ENCODE assay signal across 11 cellular contexts in the genomic region with DNA sequence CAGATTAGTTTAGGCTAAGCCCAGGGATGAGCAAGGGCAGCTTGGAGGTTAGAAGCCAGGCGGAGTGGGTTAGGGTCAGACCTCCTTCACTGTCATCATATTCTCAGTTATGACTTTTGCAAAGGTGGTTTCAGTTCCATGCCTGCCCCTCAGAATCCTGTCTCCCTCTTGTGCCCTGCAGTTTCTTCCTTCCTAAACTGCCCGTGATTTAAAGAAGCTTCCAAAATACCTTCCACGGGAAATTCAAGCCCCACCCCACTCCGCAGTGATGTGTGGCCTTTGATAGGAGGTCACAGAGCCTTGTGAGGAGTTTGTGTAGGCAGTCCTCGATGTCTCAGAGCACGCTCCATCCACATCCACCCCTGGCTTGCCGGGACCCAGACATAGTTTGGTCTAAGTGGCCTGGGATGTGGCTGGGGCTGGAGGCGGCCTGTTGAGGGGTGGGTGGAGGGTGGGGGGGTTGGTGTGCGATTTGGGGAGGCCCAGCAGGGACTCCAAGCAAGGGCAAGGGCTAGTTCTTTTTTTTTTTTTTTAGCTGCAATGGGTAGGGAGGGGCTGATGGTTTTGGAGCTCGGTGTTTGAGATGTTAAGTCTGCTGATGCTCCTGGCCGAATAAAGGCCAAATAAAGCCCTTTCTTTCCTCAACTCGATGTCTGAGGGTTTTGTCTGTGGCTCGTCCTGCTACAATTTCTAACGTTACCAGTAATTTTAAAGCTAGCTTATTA. TPM values are rescaled to one million over a fixed set of nuclear protein-coding genes. Genes with fewer than 3 reads are reported as not detected.
DNase-seq lines count a peak whose midpoint lies in the region; ATAC-seq and TF ChIP-seq lines count a peak whose summit lies in the region.
"Had no signal": no experiment of that assay in that cellular context is flagged by ENCODE, and none has a peak within 500 bp of the region (broad histone marks: within the 10 kb centered on the region; RNA-seq: fewer than 3 reads in every experiment).

No MANE protein-coding gene starts in this region.

- POLR2A ChIA-PET in AG04450 (lab: Yijun Ruan, JAX): interaction anchor here (0.7 kb wide), 1 partner anchor 112 kb away, joined by 4 read pairs; no protein-coding TSS in a partner anchor

- no peak for TF ChIP-seq CTCF in AG04450 (IDR thresholded peaks at IDR 0.05; ENCODE audit: low read depth, low read length)
- no peak for TF ChIP-seq CTCF in coronary artery (IDR thresholded peaks at IDR 0.05)
- TF ChIP-seq CTCF in natural killer cell (IDR thresholded peaks at IDR 0.05): no peak

- DNase-seq in AG04450 (ENCODE audit: low read depth, low spot score) (no peak), coronary artery (ENCODE audit: low spot score) (no peak), natural killer cell (no peak), superior temporal gyrus (ENCODE audit: extremely low spot score) (no peak), NCI-H1417 treated with DMSO at 0.1 percent for 48 hours (lab: John Stamatoyannopoulos, UW) (no peak)
- DNase-seq: amygdala had no signal

- H3K36me3 ChIP-seq in KOPT-K1 (ENCODE audit: insufficient read depth, low read length): peaks cover 16% of the 10 kb centered on the region

- H3K9me3 ChIP-seq in AG04450 (ENCODE audit: control insufficient read depth, insufficient read depth, low read length): peaks cover 7% of the 10 kb centered on the region; the same call in 1 of the 2 replicates
- H3K9me3 ChIP-seq in KOPT-K1 (ENCODE audit: insufficient read depth, low read length, poor library complexity, severe bottlenecking): no peaks in the 10 kb centered on the region

- H3K36me3 Mint-ChIP-seq in natural killer cell: no peaks in the 10 kb centered on the region

- H3K4me3 ChIP-seq in AG04450 (ENCODE audit: low read depth, low read length): peak overlapping the region; percentile 49
- peak overlapping the region; percentile 62 for H3K4me3 ChIP-seq in coronary artery

- peak overlapping the region; percentile 92 to 99 for H3K27ac Mint-ChIP-seq in natural killer cell

- ATAC-seq in natural killer cell (no peak), GM21447 (IDR thresholded peaks at IDR 0.05; ENCODE audit: unreplicated experiment) (no peak), HG02642 (IDR thresholded peaks at IDR 0.05; ENCODE audit: poor library complexity, unreplicated experiment) (no peak)

- no peaks in the 10 kb centered on the region for H3K27me3 ChIP-seq in AG04450 (ENCODE audit: control insufficient read depth, insufficient read depth, low read length)

- peak overlapping the region; percentile 97 for H3K4me3 Mint-ChIP-seq in natural killer cell

- no peaks in the 10 kb centered on the region for H3K9me3 Mint-ChIP-seq in natural killer cell

- intact Hi-C loops in natural killer cell (cut with micrococcal nuclease): loop anchor here (2.0 kb wide), 2 partner anchors 15 to 43 kb away; no protein-coding TSS in a partner anchor

- no peaks in the 10 kb centered on the region for H3K27me3 Mint-ChIP-seq in natural killer cell (ENCODE audit: low read depth in 2 of 2)

- H3K4me1 Mint-ChIP-seq in natural killer cell: peaks cover 63 to 64% of the 10 kb centered on the region in 2 donors

- H3K27ac ChIP-seq in AG04450 (ENCODE audit: low read depth, low read length): no peak overlapping the region
- peak overlapping the region; percentile 99 for H3K27ac ChIP-seq in KOPT-K1 (ENCODE audit: low read depth, low read length, poor library complexity, severe bottlenecking)
- H3K27ac ChIP-seq in coronary artery: peak overlapping the region; percentile 11 to 78

- CTCF ChIA-PET in AG04450 (lab: Charles Lee): interaction anchor here (1.0 kb wide), 1 partner anchor 13 kb away, joined by 5 read pairs; a partner anchor contains a TSS

RNA-seq across cellular contexts. Expression of a gene that starts 1.6 kb away (rescaled TPM):
- 62.1 and 81.6 TPM in 2 replicates for polyA plus RNA-seq in AG04450 (2011; rRNA removed)
- 50.6 and 68.9 TPM in 2 replicates for polyA minus RNA-seq in AG04450 (2011; rRNA and poly(A)+ RNA removed)
- 100 to 1,000 TPM; 540 to 809 (median 710) TPM for total RNA-seq in natural killer cell

RNA-seq across cellular contexts. Expression of a gene that starts 4.6 kb away (rescaled TPM):
- 219 and 367 TPM in 2 replicates for polyA plus RNA-seq in AG04450 (2011; rRNA removed)
- 189 and 258 TPM in 2 replicates for polyA minus RNA-seq in AG04450 (2011; rRNA and poly(A)+ RNA removed)
- total RNA-seq in natural killer cell: 1,000 to 10,000 TPM; 1,080 to 1,421 (median 1,273) TPM

RNA-seq across cellular contexts. Expression of a gene that starts 8.4 kb away (rescaled TPM):
- 426 and 760 TPM in 2 replicates for polyA plus RNA-seq in AG04450 (2011; rRNA removed)
- 529 and 721 TPM in 2 replicates for polyA minus RNA-seq in AG04450 (2011; rRNA and poly(A)+ RNA removed)
- 100 to 1,000 TPM in 1 of 3 donors, 10 to 100 TPM in 2; 64.0 to 165 (median 93.6) TPM for total RNA-seq in natural killer cell

RNA-seq across cellular contexts. Expression of a gene that starts 12.9 kb away (rescaled TPM):
- polyA plus RNA-seq in AG04450 (2011; rRNA removed): not detected in 2 replicates
- polyA minus RNA-seq in AG04450 (2011; rRNA and poly(A)+ RNA removed): not detected in 2 replicates
- not detected for total RNA-seq in natural killer cell
- total RNA-seq: Daoy, mesenteric fat pad had no signal

RNA-seq across cellular contexts. Expression of a gene that starts 23.3 kb away (rescaled TPM):
- 4.0 and 5.2 TPM in 2 replicates for polyA plus RNA-seq in AG04450 (2011; rRNA removed)
- polyA minus RNA-seq in AG04450 (2011; rRNA and poly(A)+ RNA removed): 1.9 and 2.6 TPM in 2 replicates
- total RNA-seq in natural killer cell: 100 to 1,000 TPM; 130 to 237 (median 153) TPM
